In the genomic region with DNA sequence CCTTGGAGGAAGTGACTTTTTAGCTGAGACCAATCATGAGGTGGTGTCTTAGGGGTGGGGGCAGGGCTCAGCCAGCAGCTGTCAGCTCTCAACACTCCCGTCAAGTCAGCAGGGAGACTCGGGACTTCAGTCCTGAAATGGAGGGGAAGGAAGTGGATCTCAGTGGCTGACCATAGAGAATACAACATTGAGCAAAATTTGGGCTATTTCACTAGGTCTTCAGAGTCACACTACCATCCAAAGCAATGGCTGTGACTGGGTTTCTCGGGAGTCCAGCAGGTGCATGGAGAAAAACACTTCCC, we compare ENCODE assay signal across 30 cellular contexts. TPM values are rescaled to one million over a fixed set of nuclear protein-coding genes. Genes with fewer than 3 reads are reported as not detected.
DNase-seq lines count a peak whose midpoint lies in the region; ATAC-seq and TF ChIP-seq lines count a peak whose summit lies in the region.
"Had no signal": no experiment of that assay in that cellular context is flagged by ENCODE, and none has a peak within 500 bp of the region (broad histone marks: within the 10 kb centered on the region; RNA-seq: fewer than 3 reads in every experiment).

No MANE protein-coding gene starts in this region.

- no peak for TF ChIP-seq CTCF in WERI-Rb-1 (IDR thresholded peaks at IDR 0.05; ENCODE audit: low read depth, low read length)

- peak overlapping the region; percentile 9 for H3K27ac Mint-ChIP-seq in activated CD4-positive, alpha-beta T cell treated with anti-CD3 and anti-CD28 coated beads, Interleukin-2, amount 10 ng/mL, durations not matched to agents 7 days and 5 days
- H3K27ac Mint-ChIP-seq in CD4-positive, CD25-positive, alpha-beta regulatory T cell = peak overlapping the region; percentile 80 to 97 (median 81)
- H3K27ac Mint-ChIP-seq: nephron, type B pancreatic cell had no signal

- no peaks in the 10 kb centered on the region for H3K27me3 Mint-ChIP-seq in activated CD4-positive, alpha-beta T cell treated with anti-CD3 and anti-CD28 coated beads, Interleukin-2, amount 10 ng/mL, durations not matched to agents 7 days and 5 days
- no peaks in the 10 kb centered on the region for H3K27me3 Mint-ChIP-seq in CD4-positive, CD25-positive, alpha-beta regulatory T cell

- H3K4me1 Mint-ChIP-seq in activated CD4-positive, alpha-beta T cell treated with anti-CD3 and anti-CD28 coated beads, Interleukin-2, amount 10 ng/mL, durations not matched to agents 7 days and 5 days = peaks cover 41% of the 10 kb centered on the region
- peaks cover 17 to 68% (median 26%) of the 10 kb centered on the region in 4 donors for H3K4me1 Mint-ChIP-seq in CD4-positive, CD25-positive, alpha-beta regulatory T cell

- H3K4me3 ChIP-seq in CD4-positive, CD25-positive, alpha-beta regulatory T cell (ENCODE audit: low read depth, low read length) = no peak overlapping the region
- H3K4me3 ChIP-seq in WERI-Rb-1 (ENCODE audit: low read depth, low read length) = no peak overlapping the region
- no peak overlapping the region for H3K4me3 ChIP-seq in effector memory CD4-positive, alpha-beta T cell (ENCODE audit: insufficient read depth, low read depth, low read length, poor library complexity, severe bottlenecking)
- H3K4me3 ChIP-seq: gastroesophageal sphincter, SK-N-MC, spleen had no signal

- no peak overlapping the region for H3K27ac ChIP-seq in CD4-positive, CD25-positive, alpha-beta regulatory T cell (ENCODE audit: insufficient read depth, low read length, poor library complexity, severe bottlenecking)
- no peak overlapping the region for H3K27ac ChIP-seq in WERI-Rb-1
- H3K27ac ChIP-seq in effector memory CD4-positive, alpha-beta T cell (ENCODE audit: insufficient read depth, low read length, poor library complexity, severe bottlenecking) = peak overlapping the region; percentile 34
- H3K27ac ChIP-seq: gastroesophageal sphincter, parathyroid adenoma, RWPE1, SK-N-MC had no signal

- H3K9me3 ChIP-seq in CD4-positive, CD25-positive, alpha-beta regulatory T cell (ENCODE audit: control insufficient read depth in 2 of 2, low read length in 2 of 2) = no peaks in the 10 kb centered on the region
- H3K9me3 ChIP-seq in WERI-Rb-1 (ENCODE audit: severe bottlenecking) = no peaks in the 10 kb centered on the region
- H3K9me3 ChIP-seq in effector memory CD4-positive, alpha-beta T cell (ENCODE audit: control insufficient read depth, low read length) = peaks cover 3% of the 10 kb centered on the region
- H3K9me3 ChIP-seq: gastroesophageal sphincter had no signal

- H3K36me3 ChIP-seq in CD4-positive, CD25-positive, alpha-beta regulatory T cell (ENCODE audit: control insufficient read depth, insufficient read depth, low read length) = no peaks in the 10 kb centered on the region
- H3K36me3 ChIP-seq in WERI-Rb-1 = no peaks in the 10 kb centered on the region
- H3K36me3 ChIP-seq in effector memory CD4-positive, alpha-beta T cell (ENCODE audit: control insufficient read depth, insufficient read depth, low read length) = no peaks in the 10 kb centered on the region
- H3K36me3 ChIP-seq: gastroesophageal sphincter, spleen had no signal

- H3K4me3 Mint-ChIP-seq in activated CD4-positive, alpha-beta T cell treated with anti-CD3 and anti-CD28 coated beads, Interleukin-2, amount 10 ng/mL, durations not matched to agents 7 days and 5 days = no peak overlapping the region
- peak overlapping the region in 1 of 4 donors; percentile 39 for H3K4me3 Mint-ChIP-seq in CD4-positive, CD25-positive, alpha-beta regulatory T cell
- H3K4me3 Mint-ChIP-seq: nephron, type B pancreatic cell had no signal

- no peak for DNase-seq in activated CD4-positive, alpha-beta T cell treated with anti-CD3 and anti-CD28 coated beads, Interleukin-2, amount 10 ng/mL, durations not matched to agents 7 days and 5 days
- no peak for DNase-seq in activated CD4-positive, alpha-beta T cell treated with anti-CD3 and anti-CD28 coated beads, Interleukin-2, amount 50 U/mL, for 4 hours
- DNase-seq in CD4-positive, CD25-positive, alpha-beta regulatory T cell = no peak
- DNase-seq in WERI-Rb-1 (peak; percentile 9), medulla oblongata (ENCODE audit: extremely low spot score) (no peak), germinal center (ENCODE audit: low spot score) (no peak), erythroblast (lab: John Stamatoyannopoulos, UW) (no peak)
- DNase-seq in effector memory CD4-positive, alpha-beta T cell = no peak
- DNase-seq: activated gamma-delta T cell treated with Interleukin-2 at 50 U/mL for 16 hours, activated T-cell treated with anti-CD3 and anti-CD28 coated beads for 4 hours, AML-193, COR-L47, dermis blood vessel endothelial cell, DMS53, H7, midbrain, MV-4-11, NCI-H446, NCI-H82, spleen, substantia nigra had no signal

- peaks cover 13% of the 10 kb centered on the region for H3K4me1 ChIP-seq in CD4-positive, CD25-positive, alpha-beta regulatory T cell (ENCODE audit: control insufficient read depth, insufficient read depth, low read length, poor library complexity, severe bottlenecking)
- H3K4me1 ChIP-seq in effector memory CD4-positive, alpha-beta T cell (ENCODE audit: control insufficient read depth, insufficient read depth, low read length, poor library complexity, severe bottlenecking) = peaks cover 11% of the 10 kb centered on the region
- H3K4me1 ChIP-seq: gastroesophageal sphincter, parathyroid adenoma had no signal

- no peaks in the 10 kb centered on the region for H3K27me3 ChIP-seq in CD4-positive, CD25-positive, alpha-beta regulatory T cell (ENCODE audit: control insufficient read depth, insufficient read depth, low read length)
- no peaks in the 10 kb centered on the region for H3K27me3 ChIP-seq in WERI-Rb-1 (ENCODE audit: insufficient read depth, low read depth, severe bottlenecking)
- H3K27me3 ChIP-seq in effector memory CD4-positive, alpha-beta T cell (replicated peaks; ENCODE audit: control insufficient read depth, insufficient read depth, low read length, poor library complexity, severe bottlenecking) = no peaks in the 10 kb centered on the region
- H3K27me3 ChIP-seq: gastroesophageal sphincter, spleen had no signal

- peaks cover 52% of the 10 kb centered on the region for H3K9me3 Mint-ChIP-seq in activated CD4-positive, alpha-beta T cell treated with anti-CD3 and anti-CD28 coated beads, Interleukin-2, amount 10 ng/mL, durations not matched to agents 7 days and 5 days
- peaks cover 0 to 31% (median 10%) of the 10 kb centered on the region in 7 donors for H3K9me3 Mint-ChIP-seq in CD4-positive, CD25-positive, alpha-beta regulatory T cell

- ATAC-seq in CD4-positive, CD25-positive, alpha-beta regulatory T cell (ENCODE audit: low read depth in 2 of 2) = no peak
- ATAC-seq: gastroesophageal sphincter had no signal

- CTCF ChIA-PET in activated CD4-positive, alpha-beta T cell treated with anti-CD3 and anti-CD28 coated beads, Interleukin-2, amount 10 ng/mL, durations not matched to agents 7 days and 5 days (lab: Charles Lee) = interaction anchor here (1.0 to 1.4 kb wide), 4 partner anchors 12 to 96 kb away, joined by 3 to 5 read pairs (median 3); no protein-coding TSS in a partner anchor

- TF ChIP-seq POLR2A in erythroblast (IDR thresholded peaks at IDR 0.05; ENCODE audit: low read length) = no peak

- H3K36me3 Mint-ChIP-seq in activated CD4-positive, alpha-beta T cell treated with anti-CD3 and anti-CD28 coated beads, Interleukin-2, amount 10 ng/mL, durations not matched to agents 7 days and 5 days (ENCODE audit: low read depth) = peaks cover 61% of the 10 kb centered on the region
- peaks cover 17% of the 10 kb centered on the region for H3K36me3 Mint-ChIP-seq in CD4-positive, CD25-positive, alpha-beta regulatory T cell
- H3K36me3 Mint-ChIP-seq: type B pancreatic cell had no signal

- POLR2A ChIA-PET in activated CD4-positive, alpha-beta T cell treated with anti-CD3 and anti-CD28 coated beads, Interleukin-2, amount 10 ng/mL, durations not matched to agents 7 days and 5 days (lab: Charles Lee) = no interaction called here

RNA-seq across cellular contexts. Expression of a gene that starts 16.9 kb away (rescaled TPM):
- total RNA-seq in activated CD4-positive, alpha-beta T cell treated with anti-CD3 and anti-CD28 coated beads, Interleukin-2, amount 10 ng/mL, durations not matched to agents 7 days and 5 days = 100 to 1,000 TPM; 105 to 109 TPM
- total RNA-seq in CD4-positive, CD25-positive, alpha-beta regulatory T cell = 43.8 TPM
- polyA plus RNA-seq in CD4-positive, CD25-positive, alpha-beta regulatory T cell = 100 to 1,000 TPM; 133 to 236 (median 150) TPM
- total RNA-seq: astrocyte, H7, LHCN-M2 had no signal
- polyA plus RNA-seq: fibroblast of lung had no signal

RNA-seq across cellular contexts. Expression of a gene that starts 36.5 kb away (rescaled TPM):
- total RNA-seq in activated CD4-positive, alpha-beta T cell treated with anti-CD3 and anti-CD28 coated beads, Interleukin-2, amount 10 ng/mL, durations not matched to agents 7 days and 5 days = 100 to 1,000 TPM in 1 of 2 experiments, 10 to 100 TPM in 1; 97.7 to 102 TPM
- 95.1 TPM for total RNA-seq in CD4-positive, CD25-positive, alpha-beta regulatory T cell
- 100 to 1,000 TPM in 2 of 4 donors, 10 to 100 TPM in 2; 79.0 to 142 (median 110) TPM for polyA plus RNA-seq in CD4-positive, CD25-positive, alpha-beta regulatory T cell
- total RNA-seq: astrocyte, H7 had no signal
